12 cellular contexts compared by ENCODE assay signal in genomic region chr13:77544365-77544764, GRCh38. TPM values are rescaled to one million over a fixed set of nuclear protein-coding genes. Genes with fewer than 3 reads are reported as not detected.
DNase-seq lines count a peak whose midpoint lies in the region; ATAC-seq and TF ChIP-seq lines count a peak whose summit lies in the region.
"Had no signal": no experiment of that assay in that cellular context is flagged by ENCODE, and none has a peak within 500 bp of the region (broad histone marks: within the 10 kb centered on the region; RNA-seq: fewer than 3 reads in every experiment).

No MANE protein-coding gene starts in this region.

- H3K4me1 ChIP-seq in BLaER1 treated with 17β-estradiol and CSF1 and Interleukin-3, amounts not matched to agents 10 nM and 100 nM, result peaks cover 6 to 15% (median 9%) of the 10 kb centered on the region in 10 experiments; a peak in 15 of 20 replicates
- H3K4me1 ChIP-seq in ovary (ENCODE audit: insufficient read depth), result peaks cover 3% of the 10 kb centered on the region

- H3K9me3 ChIP-seq in BLaER1 treated with 17β-estradiol and CSF1 and Interleukin-3, amounts not matched to agents 10 nM and 100 nM (replicated peaks in 1 of 11), result no peaks in the 10 kb centered on the region
- no peaks in the 10 kb centered on the region for H3K9me3 ChIP-seq in ovary

- TF ChIP-seq CTCF in fibroblast of mammary gland (conservative IDR thresholded peaks at IDR 0.05; ENCODE audit: control insufficient read depth, insufficient read depth, low read depth, low read length) (no peak), ovary (IDR thresholded peaks at IDR 0.05) (no peak)

- no peaks in the 10 kb centered on the region for H3K27me3 ChIP-seq in BLaER1 treated with 17β-estradiol and CSF1 and Interleukin-3, amounts not matched to agents 10 nM and 100 nM
- H3K27me3 ChIP-seq in ovary, result no peaks in the 10 kb centered on the region

- H3K27ac ChIP-seq in BLaER1 treated with 17β-estradiol and CSF1 and Interleukin-3, amounts not matched to agents 10 nM and 100 nM, result no peak overlapping the region
- H3K27ac ChIP-seq in ovary, result no peak overlapping the region

- DNase-seq in NCI-H446 treated with DMSO at 0.1 percent for 48 hours (lab: John Stamatoyannopoulos, UW), result peak; percentile 18
- peak; percentile 59 for DNase-seq in fibroblast of mammary gland (ENCODE audit: low read depth)
- DNase-seq in ovary, result peak; percentile 24 to 64 (median 43)
- DNase-seq in DMS153 (lab: John Stamatoyannopoulos, UW), result no peak
- no peak for DNase-seq in foreskin melanocyte
- DNase-seq: activated T-cell treated with anti-CD3 and anti-CD28 coated beads, Interleukin-2, amount 50 U/mL, for 4 hours; CD4-positive, alpha-beta memory T cell; naive thymus-derived CD4-positive, alpha-beta T cell; NCI-H146 had no signal

- intact Hi-C loops in ovary (cut with DNase I), result no loop called here

- TF ChIP-seq EP300 in ovary (IDR thresholded peaks at IDR 0.05), result no peak

- peak overlapping the region in 10 of 11 experiments; percentile 13 to 71 (median 56); a peak in 15 of 22 replicates for H3K4me2 ChIP-seq in BLaER1 treated with 17β-estradiol and CSF1 and Interleukin-3, amounts not matched to agents 10 nM and 100 nM

- WGBS in ovary, 3 donors, result 2 to 5% (median 5%) methylated on average over 1 of the region's 1 CpG

- no peaks in the 10 kb centered on the region for H4K20me1 ChIP-seq in BLaER1 treated with 17β-estradiol and CSF1 and Interleukin-3, amounts not matched to agents 10 nM and 100 nM

- H3K9ac ChIP-seq in BLaER1 treated with 17β-estradiol and CSF1 and Interleukin-3, amounts not matched to agents 10 nM and 100 nM, result no peak overlapping the region

- no peak for TF ChIP-seq POLR2A in ovary (IDR thresholded peaks at IDR 0.05)

- ATAC-seq in GM21367 (IDR thresholded peaks at IDR 0.05; ENCODE audit: unreplicated experiment) (no peak), GM21447 (IDR thresholded peaks at IDR 0.05; ENCODE audit: unreplicated experiment) (no peak)
- ATAC-seq: activated T-cell treated with anti-CD3 and anti-CD28 coated beads, Interleukin-2, amount 50 U/mL, for 4 hours; naive thymus-derived CD4-positive, alpha-beta T cell had no signal

- H3K36me3 ChIP-seq in BLaER1 treated with 17β-estradiol and CSF1 and Interleukin-3, amounts not matched to agents 10 nM and 100 nM, result no peaks in the 10 kb centered on the region
- no peaks in the 10 kb centered on the region for H3K36me3 ChIP-seq in ovary

- H3K4me3 ChIP-seq in BLaER1 treated with 17β-estradiol and CSF1 and Interleukin-3, amounts not matched to agents 10 nM and 100 nM, result no peak overlapping the region
- H3K4me3 ChIP-seq in fibroblast of mammary gland (ENCODE audit: control insufficient read depth, low read depth, low read length) (no peak overlapping the region), ovary (no peak overlapping the region)

RNA-seq across cellular contexts. Expression of gene SCEL, which starts 8.9 kb away (rescaled TPM):
- not detected for total RNA-seq in ovary
- under 1 TPM in 1 of 2 donors, not detected in 1; 0.04 TPM for polyA plus RNA-seq in ovary
- total RNA-seq: activated T-cell treated with anti-CD3 and anti-CD28 coated beads, Interleukin-2, amount 50 U/mL, for 4 hours; CD4-positive, alpha-beta memory T cell; naive thymus-derived CD4-positive, alpha-beta T cell had no signal
- polyA plus RNA-seq: CD4-positive, alpha-beta memory T cell; naive thymus-derived CD4-positive, alpha-beta T cell had no signal

Comparison
In these comparisons a context has a peak if more than half of its experiments do, and no peak if none do; other contexts are left out.
1. DNase-seq: peak in NCI-H446 treated with DMSO at 0.1 percent for 48 hours (single experiment), fibroblast of mammary gland (single experiment) and ovary (5 of 5); none in DMS153 (single experiment) and foreskin melanocyte (single experiment).